34 cellular contexts compared by ENCODE assay signal in the genomic region with DNA sequence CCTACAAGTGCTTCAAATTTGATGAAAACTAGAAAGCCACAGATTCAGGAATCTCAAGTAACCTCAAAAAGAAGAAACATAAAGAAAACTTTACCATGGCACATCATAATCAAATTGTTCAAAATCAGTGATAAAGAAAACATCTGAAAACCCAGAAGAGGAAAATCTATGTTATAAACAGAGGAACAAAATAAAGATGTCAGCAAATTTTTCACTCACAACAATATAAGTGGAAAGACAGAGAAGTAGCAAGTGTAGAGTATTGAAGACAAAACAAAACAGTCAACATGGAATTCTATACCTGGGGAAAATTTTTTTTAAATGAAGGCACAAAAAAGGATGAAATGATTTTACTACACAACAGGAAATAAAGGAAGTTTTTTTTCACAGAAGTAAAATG.
"Had no signal": no experiment of that assay in that cellular context is flagged by ENCODE, and none has a peak within 500 bp of the region (broad histone marks: within the 10 kb centered on the region; RNA-seq: fewer than 3 reads in every experiment).

No MANE protein-coding gene starts in this region.

- H3K4me3 Mint-ChIP-seq: activated B cell treated with CpG ODN at 0.5 μM for 24 hours; activated CD4-positive, alpha-beta memory T cell treated with anti-CD3 and anti-CD28 coated beads for 36 hours; activated CD4-positive, alpha-beta T cell treated with anti-CD3 and anti-CD28 coated beads, Interleukin-2, amount 10 ng/mL, durations not matched to agents 24 days and 14 days; activated CD8-positive, alpha-beta T cell treated with anti-CD3 and anti-CD28 coated beads for 36 hours; activated naive CD4-positive, alpha-beta T cell treated with anti-CD3 and anti-CD28 coated beads, Interleukin-2, amount 10 ng/mL, durations not matched to agents 7 days and 5 days; activated naive CD4-positive, alpha-beta T cell treated with anti-CD3 and anti-CD28 coated beads, Interleukin-2, amount 50 U/mL, for 24 hours; activated naive CD8-positive, alpha-beta T cell; T-helper 1 cell treated with Interleukin-12 subunit alpha and Interleukin-12 subunit beta and Interleukin-4 antibody, amounts not matched to agents 30 μg/mL and 1 μg/mL, for 36 hours; T-helper 2 cell treated with Interferon-gamma antibody and Interleukin-4, amounts not matched to agents 5 μg/mL and 100 μg/mL, for 36 hours had no signal

- H3K9me3 Mint-ChIP-seq: activated CD4-positive, alpha-beta memory T cell treated with anti-CD3 and anti-CD28 coated beads for 36 hours; activated CD4-positive, alpha-beta T cell treated with anti-CD3 and anti-CD28 coated beads, Interleukin-2, amount 10 ng/mL, durations not matched to agents 24 days and 14 days; activated CD8-positive, alpha-beta T cell treated with anti-CD3 and anti-CD28 coated beads for 36 hours; activated naive CD4-positive, alpha-beta T cell treated with anti-CD3 and anti-CD28 coated beads, Interleukin-2, amount 10 ng/mL, durations not matched to agents 7 days and 5 days; T-helper 1 cell treated with Interleukin-12 subunit alpha and Interleukin-12 subunit beta and Interleukin-4 antibody, amounts not matched to agents 30 μg/mL and 1 μg/mL, for 36 hours; T-helper 2 cell treated with Interferon-gamma antibody and Interleukin-4, amounts not matched to agents 5 μg/mL and 100 μg/mL, for 36 hours had no signal

- ATAC-seq: activated CD8-positive, alpha-beta T cell treated with anti-CD3 and anti-CD28 coated beads for 36 hours; body of pancreas had no signal

- H3K27ac Mint-ChIP-seq: activated B cell treated with CpG ODN at 0.5 μM for 24 hours; activated CD4-positive, alpha-beta memory T cell treated with anti-CD3 and anti-CD28 coated beads for 36 hours; activated CD4-positive, alpha-beta T cell treated with anti-CD3 and anti-CD28 coated beads, Interleukin-2, amount 10 ng/mL, durations not matched to agents 24 days and 14 days; activated CD8-positive, alpha-beta T cell treated with anti-CD3 and anti-CD28 coated beads for 36 hours; activated naive CD4-positive, alpha-beta T cell treated with anti-CD3 and anti-CD28 coated beads, Interleukin-2, amount 10 ng/mL, durations not matched to agents 7 days and 5 days; activated naive CD4-positive, alpha-beta T cell treated with anti-CD3 and anti-CD28 coated beads, Interleukin-2, amount 50 U/mL, for 24 hours; activated naive CD8-positive, alpha-beta T cell; activated T-helper 2 cell treated with anti-CD3 and anti-CD28 coated beads, Interferon-gamma antibody, Interleukin-2, Interleukin-4, amounts not matched to agents 10 μg/mL and 5 μg/mL and 100 μg/mL, durations not matched to agents 14 hours and 24 hours and 36 hours; T-helper 1 cell treated with Interleukin-12 subunit alpha and Interleukin-12 subunit beta and Interleukin-4 antibody, amounts not matched to agents 30 μg/mL and 1 μg/mL, for 36 hours; T-helper 2 cell treated with Interferon-gamma antibody and Interleukin-4, amounts not matched to agents 5 μg/mL and 100 μg/mL, for 36 hours had no signal

- H3K27ac ChIP-seq: adrenal gland, body of pancreas, brain microvascular endothelial cell, breast epithelium, VCaP had no signal

- H3K27me3 ChIP-seq: adrenal gland, body of pancreas, brain microvascular endothelial cell, breast epithelium had no signal

- H3K36me3 ChIP-seq: adrenal gland, brain microvascular endothelial cell, breast epithelium had no signal

- H3K27me3 Mint-ChIP-seq: activated B cell treated with CpG ODN at 0.5 μM for 24 hours; activated CD4-positive, alpha-beta memory T cell treated with anti-CD3 and anti-CD28 coated beads for 36 hours; activated CD4-positive, alpha-beta T cell treated with anti-CD3 and anti-CD28 coated beads, Interleukin-2, amount 10 ng/mL, durations not matched to agents 24 days and 14 days; activated CD8-positive, alpha-beta T cell treated with anti-CD3 and anti-CD28 coated beads for 36 hours; activated naive CD4-positive, alpha-beta T cell treated with anti-CD3 and anti-CD28 coated beads, Interleukin-2, amount 10 ng/mL, durations not matched to agents 7 days and 5 days; activated naive CD4-positive, alpha-beta T cell treated with anti-CD3 and anti-CD28 coated beads, Interleukin-2, amount 50 U/mL, for 24 hours; activated naive CD8-positive, alpha-beta T cell had no signal

- H3K4me1 Mint-ChIP-seq: activated B cell treated with CpG ODN at 0.5 μM for 24 hours; activated CD4-positive, alpha-beta T cell treated with anti-CD3 and anti-CD28 coated beads, Interleukin-2, amount 10 ng/mL, durations not matched to agents 24 days and 14 days; activated naive CD4-positive, alpha-beta T cell treated with anti-CD3 and anti-CD28 coated beads, Interleukin-2, amount 10 ng/mL, durations not matched to agents 7 days and 5 days; activated naive CD4-positive, alpha-beta T cell treated with anti-CD3 and anti-CD28 coated beads, Interleukin-2, amount 50 U/mL, for 24 hours had no signal

- DNase-seq: activated B cell treated with CpG ODN at 0.5 μM for 24 hours; activated CD4-positive, alpha-beta memory T cell treated with anti-CD3 and anti-CD28 coated beads for 36 hours; activated CD4-positive, alpha-beta T cell treated with anti-CD3 and anti-CD28 coated beads for 4 hours; activated CD4-positive, alpha-beta T cell treated with anti-CD3 and anti-CD28 coated beads, Interleukin-2, amount 10 ng/mL, durations not matched to agents 24 days and 14 days; activated CD4-positive, alpha-beta T cell treated with anti-CD3 and anti-CD28 coated beads, Interleukin-2, amount 50 U/mL, for 1 hour; activated CD4-positive, alpha-beta T cell treated with anti-CD3 and anti-CD28 coated beads, Interleukin-2, amount 50 U/mL, for 4 hours; activated CD4-positive, CD25-positive, alpha-beta regulatory T cell treated with anti-CD3 and anti-CD28 coated beads, Interleukin-2, amount 50 U/mL, for 72 hours; activated CD8-positive, alpha-beta memory T cell treated with anti-CD3 and anti-CD28 coated beads, Interleukin-2, amount 50 U/mL, for 4 hours; activated CD8-positive, alpha-beta T cell treated with anti-CD3 and anti-CD28 coated beads for 36 hours; activated effector memory CD4-positive, alpha-beta T cell treated with Interleukin-2 at 50 U/mL for 16 hours; activated gamma-delta T cell; activated naive CD4-positive, alpha-beta T cell treated with anti-CD3 and anti-CD28 coated beads, Interleukin-2, amount 10 ng/mL, durations not matched to agents 7 days and 5 days; activated naive CD4-positive, alpha-beta T cell treated with Interleukin-2 at 50 U/mL for 16 hours; activated T-cell treated with anti-CD3 and anti-CD28 coated beads for 4 hours; activated T-cell treated with anti-CD3 and anti-CD28 coated beads, Interleukin-2, amount 50 U/mL, for 1 hour; activated T-cell treated with anti-CD3 and anti-CD28 coated beads, Interleukin-2, amount 50 U/mL, for 48 hours; adrenal gland; amniotic stem cell; aorta; body of pancreas; brain microvascular endothelial cell; central memory CD4-positive, alpha-beta T cell; T-helper 1 cell; T-helper 2 cell; T-helper 9 cell had no signal

- FAIRE-seq: astrocyte, TTC549 had no signal

- H3K9me3 ChIP-seq: body of pancreas, breast epithelium had no signal

- H3K4me1 ChIP-seq: adrenal gland, body of pancreas, breast epithelium had no signal

- H3K36me3 Mint-ChIP-seq: activated CD4-positive, alpha-beta memory T cell treated with anti-CD3 and anti-CD28 coated beads for 36 hours; activated naive CD4-positive, alpha-beta T cell treated with anti-CD3 and anti-CD28 coated beads, Interleukin-2, amount 10 ng/mL, durations not matched to agents 7 days and 5 days; activated naive CD4-positive, alpha-beta T cell treated with anti-CD3 and anti-CD28 coated beads, Interleukin-2, amount 50 U/mL, for 24 hours; activated naive CD8-positive, alpha-beta T cell had no signal

- H3K4me3 ChIP-seq: adrenal gland, body of pancreas, breast epithelium had no signal
